8 cellular contexts compared by ENCODE assay signal in genomic region chr21:17613242-17613676, GRCh38. TPM values are rescaled to one million over a fixed set of nuclear protein-coding genes. Genes with fewer than 3 reads are reported as not detected.
DNase-seq lines count a peak whose midpoint lies in the region; ATAC-seq, FAIRE-seq and TF ChIP-seq lines count a peak whose summit lies in the region.

No MANE protein-coding gene starts in this region.

- FAIRE-seq in K562 (lab: Jason Lieb, UNC), result no peak

- H3K79me2 ChIP-seq in K562 (ENCODE audit: control insufficient read depth, insufficient read depth, low read length), result peaks cover 44% of the 10 kb centered on the region

- H3K36me3 ChIP-seq in K562 (ENCODE audit: control insufficient read depth, insufficient read depth, low read length), result peaks cover 27% of the 10 kb centered on the region; the same call in 2 of the 3 replicates
- H3K36me3 ChIP-seq in skeletal muscle tissue (ENCODE audit: control insufficient read depth in 3 of 3, insufficient read depth in 3 of 3, low read length in 3 of 3), result no peaks in the 10 kb centered on the region

- H3K4me2 ChIP-seq in K562 (ENCODE audit: insufficient read depth, low read length), result peak overlapping the region; percentile 63

- WGBS in K562 (ENCODE audit: insufficient coverage, low coverage, missing lambda C conversion rate), result 80% methylated on average over 14 of the region's 16 CpGs

- no peak for TF ChIP-seq CTCF in K562 (IDR thresholded peaks at IDR 0.05 in 2 of 3, conservative IDR thresholded peaks at IDR 0.05 in 1 of 3; ENCODE audit: insufficient read depth in 2 of 3, low read depth in 1 of 3, low read length in 3 of 3)

- in situ Hi-C loops in K562 (cut with MboI), result no loop called here

- H3K27me3 ChIP-seq in K562 (ENCODE audit: control insufficient read depth in 2 of 2, insufficient read depth in 2 of 2, low read length in 2 of 2) (peaks cover 3 to 5% of the 10 kb centered on the region in 2 experiments; a peak in 2 of 5 replicates), skeletal muscle tissue (ENCODE audit: control insufficient read depth in 3 of 3, insufficient read depth in 3 of 3, low read length in 3 of 3) (peaks cover 0 to 14% (median 12%) of the 10 kb centered on the region in 3 donors)

- H3K4me3 ChIP-seq in K562, result peak overlapping the region; percentile 93
- peak overlapping the region; percentile 84; the same call in 1 of the 2 replicates for H3K4me3 ChIP-seq in iPS-18c (ENCODE audit: insufficient read depth, low read depth, low read length)
- peak overlapping the region; percentile 49 to 74 (median 71) for H3K4me3 ChIP-seq in skeletal muscle tissue (ENCODE audit: low read length in 3 of 3)

- DNase-seq in activated T-cell treated with anti-CD3 and anti-CD28 coated beads for 48 hours (ENCODE audit: low read depth), result peak; percentile 3
- no peak for DNase-seq in activated T-cell treated with anti-CD3 and anti-CD28 coated beads, Interleukin-2, amount 50 U/mL, for 48 hours
- DNase-seq in NCI-H2227 treated with DMSO at 0.1 percent for 48 hours (lab: John Stamatoyannopoulos, UW), result peak; percentile 70
- no peak for DNase-seq in K562 (ENCODE audit: extremely low read depth in 1 of 4, low spot score in 3 of 4)

- H2AFZ ChIP-seq in K562 (ENCODE audit: low read depth, low read length), result peak overlapping the region; percentile 94

- TF ChIP-seq EP300 in K562 (IDR thresholded peaks at IDR 0.05; ENCODE audit: low read length), result no peak

- H3K4me1 ChIP-seq in K562 (replicated peaks in 1 of 2; ENCODE audit: control insufficient read depth in 2 of 2, insufficient read depth in 2 of 2, low read length in 2 of 2), result peaks cover 2 to 15% of the 10 kb centered on the region in 2 experiments; a peak in 3 of 5 replicates
- peaks cover 0 to 5% (median 3%) of the 10 kb centered on the region in 3 donors for H3K4me1 ChIP-seq in skeletal muscle tissue (ENCODE audit: control insufficient read depth in 3 of 3, insufficient read depth in 3 of 3, low read length in 3 of 3)

- CTCF ChIA-PET in K562 (lab: Yijun Ruan, JAX; ENCODE audit: low intra/inter-chr PET ratio), result no interaction called here

- H3K9me3 ChIP-seq in K562 (replicated peaks; ENCODE audit: control insufficient read depth, insufficient read depth, low read depth, low read length) (no peaks in the 10 kb centered on the region), iPS-18c (ENCODE audit: control insufficient read depth, insufficient read depth, low read length) (no peaks in the 10 kb centered on the region), skeletal muscle tissue (ENCODE audit: control insufficient read depth in 3 of 3, low read length in 3 of 3) (no peaks in the 10 kb centered on the region)

- no peak for TF ChIP-seq RAD21 in K562 (CRISPR knock-in tag; conservative IDR thresholded peaks at IDR 0.05 in 1 of 2, IDR thresholded peaks at IDR 0.05 in 1 of 2)

- intact Hi-C loops in K562 (cut with micrococcal nuclease), result no loop called here

- TF ChIP-seq POLR2A in K562 (conservative IDR thresholded peaks at IDR 0.05), result no peak

- peak overlapping the region; percentile 97; the same call in 1 of the 3 replicates for H3K27ac ChIP-seq in K562 (ENCODE audit: extremely low read depth, low read depth, low read length)
- H3K27ac ChIP-seq in skeletal muscle tissue (ENCODE audit: low read depth, low read length), result peak overlapping the region; percentile 72

- peak overlapping the region; percentile 97 to 99; a peak in 3 of 4 replicates for H3K9ac ChIP-seq in K562 (ENCODE audit: insufficient read depth in 1 of 2, low read depth in 2 of 2, low read length in 2 of 2)
- H3K9ac ChIP-seq in skeletal muscle tissue (ENCODE audit: low read depth in 1 of 3, low read length in 3 of 3), result peak overlapping the region in 1 of 3 donors; percentile 74

- ATAC-seq in K562 (no peak), HG03039 (IDR thresholded peaks at IDR 0.05; ENCODE audit: unreplicated experiment) (no peak), HG02798 (IDR thresholded peaks at IDR 0.05; ENCODE audit: poor library complexity, unreplicated experiment) (no peak)

- POLR2A ChIA-PET in K562 (lab: Yijun Ruan, JAX), result interaction anchor here (2.4 kb wide), 1 partner anchor 10 kb away, joined by 5 read pairs; no protein-coding TSS in a partner anchor

- no peaks in the 10 kb centered on the region for H3K9me1 ChIP-seq in K562 (ENCODE audit: control insufficient read depth, insufficient read depth, low read length)

- BruUV-seq in K562 (replicated peaks; lab: Mats Ljungman, UMichigan), result no TSS peak

- no peaks in the 10 kb centered on the region for H4K20me1 ChIP-seq in K562 (replicated peaks; ENCODE audit: control insufficient read depth, insufficient read depth, low read length)

TF ChIP-seq in K562, 482 proteins besides CTCF, POLR2A, EP300 and RAD21 (continues in another document):
- TF ChIP-seq PTBP1 (IDR thresholded peaks at IDR 0.05; ENCODE audit: low read depth, low read length) (no peak), MYNN (IDR thresholded peaks at IDR 0.05) (no peak), MYNN (CRISPR knock-in tag; IDR thresholded peaks at IDR 0.05) (no peak), CHAMP1 (IDR thresholded peaks at IDR 0.05) (no peak), ZBTB17 (CRISPR knock-in tag; IDR thresholded peaks at IDR 0.05) (no peak), TOE1 (IDR thresholded peaks at IDR 0.05; ENCODE audit: borderline replicate concordance) (no peak), TOE1 (CRISPR knock-in tag; IDR thresholded peaks at IDR 0.05; ENCODE audit: borderline replicate concordance, low read depth) (no peak)
- TF ChIP-seq, protein P1, sequence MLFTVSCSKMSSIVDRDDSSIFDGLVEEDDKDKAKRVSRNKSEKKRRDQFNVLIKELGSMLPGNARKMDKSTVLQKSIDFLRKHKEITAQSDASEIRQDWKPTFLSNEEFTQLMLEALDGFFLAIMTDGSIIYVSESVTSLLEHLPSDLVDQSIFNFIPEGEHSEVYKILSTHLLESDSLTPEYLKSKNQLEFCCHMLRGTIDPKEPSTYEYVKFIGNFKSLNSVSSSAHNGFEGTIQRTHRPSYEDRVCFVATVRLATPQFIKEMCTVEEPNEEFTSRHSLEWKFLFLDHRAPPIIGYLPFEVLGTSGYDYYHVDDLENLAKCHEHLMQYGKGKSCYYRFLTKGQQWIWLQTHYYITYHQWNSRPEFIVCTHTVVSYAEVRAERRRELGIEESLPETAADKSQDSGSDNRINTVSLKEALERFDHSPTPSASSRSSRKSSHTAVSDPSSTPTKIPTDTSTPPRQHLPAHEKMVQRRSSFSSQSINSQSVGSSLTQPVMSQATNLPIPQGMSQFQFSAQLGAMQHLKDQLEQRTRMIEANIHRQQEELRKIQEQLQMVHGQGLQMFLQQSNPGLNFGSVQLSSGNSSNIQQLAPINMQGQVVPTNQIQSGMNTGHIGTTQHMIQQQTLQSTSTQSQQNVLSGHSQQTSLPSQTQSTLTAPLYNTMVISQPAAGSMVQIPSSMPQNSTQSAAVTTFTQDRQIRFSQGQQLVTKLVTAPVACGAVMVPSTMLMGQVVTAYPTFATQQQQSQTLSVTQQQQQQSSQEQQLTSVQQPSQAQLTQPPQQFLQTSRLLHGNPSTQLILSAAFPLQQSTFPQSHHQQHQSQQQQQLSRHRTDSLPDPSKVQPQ (CRISPR knock-in tag; IDR thresholded peaks at IDR 0.05; ENCODE audit: borderline replicate concordance), result no peak
- TF ChIP-seq, protein P2, sequence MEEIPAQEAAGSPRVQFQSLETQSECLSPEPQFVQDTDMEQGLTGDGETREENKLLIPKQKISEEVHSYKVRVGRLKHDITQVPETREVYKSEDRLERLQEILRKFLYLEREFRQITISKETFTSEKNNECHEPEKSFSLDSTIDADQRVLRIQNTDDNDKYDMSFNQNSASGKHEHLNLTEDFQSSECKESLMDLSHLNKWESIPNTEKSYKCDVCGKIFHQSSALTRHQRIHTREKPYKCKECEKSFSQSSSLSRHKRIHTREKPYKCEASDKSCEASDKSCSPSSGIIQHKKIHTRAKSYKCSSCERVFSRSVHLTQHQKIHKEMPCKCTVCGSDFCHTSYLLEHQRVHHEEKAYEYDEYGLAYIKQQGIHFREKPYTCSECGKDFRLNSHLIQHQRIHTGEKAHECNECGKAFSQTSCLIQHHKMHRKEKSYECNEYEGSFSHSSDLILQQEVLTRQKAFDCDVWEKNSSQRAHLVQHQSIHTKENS (CRISPR knock-in tag; IDR thresholded peaks at IDR 0.05), result no peak

RNA-seq across cellular contexts. Expression of gene BTG3, which starts 0.6 kb away (rescaled TPM):
- 21.9 and 68.0 TPM in 2 replicates for total RNA-seq in K562 (2011; cell fraction: chromatin; rRNA removed; ENCODE audit: low replicate concordance)
- 11.2 and 22.0 TPM in 2 replicates for total RNA-seq in K562 (2011; cell fraction: nucleolus; rRNA removed)
- 33.2 and 41.1 TPM in 2 replicates for total RNA-seq in K562 (2011; cell fraction: nucleoplasm; rRNA removed)
- total RNA-seq in K562 (2014; rRNA removed) (23.4 and 30.6 TPM in 2 replicates), K562 (2014; rRNA removed; fragmentation: Illumina TruSeq; extraction: Trizol) (30.6 and 33.1 TPM in 2 replicates), K562 (2015; rRNA removed; fragmentation: Illumina TruSeq; extraction: Trizol) (23.1 and 23.2 TPM in 2 replicates), K562 (2021) (27.3 and 29.5 TPM in 2 replicates), skeletal muscle tissue (21.4 TPM)
- polyA plus RNA-seq in K562 (2011; rRNA removed) (39.3 and 43.0 TPM in 2 replicates), K562 (2014; fragmentation: Illumina TruSeq; extraction: Trizol) (29.7 and 30.7 TPM in 2 replicates), K562 (2014; fragmentation: Nextera tagmentation; extraction: Ambion mirVana) (10 to 100 TPM; 11.7 to 13.7 TPM), K562 (2014; rRNA removed) (26.8 and 41.4 TPM in 2 replicates)
- polyA plus RNA-seq in K562 (2011; cell fraction: cytosol; rRNA removed), result 9.0 and 15.2 TPM in 2 replicates
- 28.5 and 37.2 TPM in 2 replicates for polyA plus RNA-seq in K562 (2011; cell fraction: nucleus; rRNA removed)
- 14.3 and 17.0 TPM in 2 replicates for polyA plus RNA-seq in K562 (2012)
- polyA minus RNA-seq in K562 (2011; rRNA and poly(A)+ RNA removed), result 31.2 and 32.8 TPM in 2 replicates
- 9.1 and 10.3 TPM in 2 replicates for polyA minus RNA-seq in K562 (2011; cell fraction: cytosol; rRNA and poly(A)+ RNA removed)
- 48.3 and 78.8 TPM in 2 replicates for polyA minus RNA-seq in K562 (2011; cell fraction: nucleus; rRNA and poly(A)+ RNA removed)

Comparison
In these comparisons a context has a peak if more than half of its experiments do, and no peak if none do; other contexts are left out.
1. DNase-seq: peak in activated T-cell treated with anti-CD3 and anti-CD28 coated beads for 48 hours (single experiment) and NCI-H2227 treated with DMSO at 0.1 percent for 48 hours (single experiment); none in activated T-cell treated with anti-CD3 and anti-CD28 coated beads, Interleukin-2, amount 50 U/mL, for 48 hours (0 of 2) and K562 (0 of 4).
2. Peak in every context shown above with its lines, with median percentiles within 50 percentile points of each other: H3K4me3 ChIP-seq.